Comparison of ENCODE assay signal across 19 cellular contexts in genomic region chr4:13992975-13993495, GRCh38.
DNase-seq lines count a peak whose midpoint lies in the region; ATAC-seq, FAIRE-seq and TF ChIP-seq lines count a peak whose summit lies in the region.
"Had no signal": no experiment of that assay in that cellular context is flagged by ENCODE, and none has a peak within 500 bp of the region (broad histone marks: within the 10 kb centered on the region; RNA-seq: fewer than 3 reads in every experiment).

No MANE protein-coding gene starts in this region.

- no peak for DNase-seq in H9
- no peak for DNase-seq in H1 (ENCODE audit: low read depth in 1 of 2, low spot score in 2 of 2)
- no peak for DNase-seq in HepG2 (ENCODE audit: low spot score)
- DNase-seq in progenitor cell of endocrine pancreas (ENCODE audit: low spot score, unreplicated experiment): no peak
- no peak for DNase-seq in uterus
- DNase-seq in activated CD4-positive, alpha-beta T cell treated with anti-CD3 and anti-CD28 coated beads for 36 hours: no peak
- DNase-seq in foreskin keratinocyte: no peak
- DNase-seq in CD8-positive, alpha-beta memory T cell: no peak
- DNase-seq: AML-193, Caco-2, DMS153, EL, GM23248, NCI-H1417, NCI-H2029, NCI-H2171 treated with DMSO at 0.1 percent for 48 hours, NCI-H446 treated with DMSO at 0.1 percent for 48 hours had no signal

- POLR2A ChIA-PET in H1 (lab: Charles Lee; ENCODE audit: partially characterized antibody) (no interaction called here), HepG2 (lab: Yijun Ruan, JAX) (no interaction called here)
- POLR2A ChIA-PET in activated CD4-positive, alpha-beta T cell treated with anti-CD3 and anti-CD28 coated beads for 36 hours (lab: Charles Lee): no interaction called here
- POLR2A ChIA-PET in CD8-positive, alpha-beta memory T cell (lab: Charles Lee): no interaction called here

- no peak overlapping the region for H2BK120ac ChIP-seq in H9 (ENCODE audit: low read depth, low read length, poor library complexity, severe bottlenecking)
- no peak overlapping the region for H2BK120ac ChIP-seq in H1 (replicated peaks; ENCODE audit: low read depth, low read length)

- H3K9me3 ChIP-seq in H9 (ENCODE audit: control insufficient read depth, low read depth, low read length) (no peaks in the 10 kb centered on the region), H1 (ENCODE audit: insufficient read depth in 2 of 2, low read depth in 1 of 2, low read length in 1 of 2) (no peaks in the 10 kb centered on the region), HepG2 (ENCODE audit: low read length) (peaks cover 61% of the 10 kb centered on the region), uterus (no peaks in the 10 kb centered on the region)
- no peaks in the 10 kb centered on the region for H3K9me3 ChIP-seq in CD8-positive, alpha-beta memory T cell (ENCODE audit: low read length)
- H3K9me3 ChIP-seq: Caco-2 had no signal

- peaks cover 0 to 2% of the 10 kb centered on the region in 2 experiments; a peak in 1 of 5 replicates for H3K9me3 Mint-ChIP-seq in H9
- no peaks in the 10 kb centered on the region for H3K9me3 Mint-ChIP-seq in progenitor cell of endocrine pancreas (ENCODE audit: low read depth)
- no peaks in the 10 kb centered on the region for H3K9me3 Mint-ChIP-seq in activated CD4-positive, alpha-beta T cell treated with anti-CD3 and anti-CD28 coated beads for 36 hours (ENCODE audit: low read depth)
- peaks cover 0 to 3% (median 0%) of the 10 kb centered on the region in 5 donors for H3K9me3 Mint-ChIP-seq in CD8-positive, alpha-beta memory T cell

- H4K8ac ChIP-seq in H9 (replicated peaks; ENCODE audit: insufficient read length, low read depth, low read length): no peak overlapping the region
- no peak overlapping the region for H4K8ac ChIP-seq in H1 (ENCODE audit: extremely low read depth, insufficient read depth, low read length)

- CTCF ChIA-PET in H1 (lab: Charles Lee; ENCODE audit: partially characterized antibody) (interaction anchor here (0.6 kb wide), 1 partner anchor 291 kb away, joined by 7 read pairs; no protein-coding TSS in a partner anchor), HepG2 (lab: Yijun Ruan, JAX; ENCODE audit: low intra/inter-chr PET ratio, low total read pairs) (no interaction called here)
- CTCF ChIA-PET in activated CD4-positive, alpha-beta T cell treated with anti-CD3 and anti-CD28 coated beads for 36 hours (lab: Charles Lee): interaction anchor here (0.6 kb wide), 1 partner anchor 9 kb away, joined by 4 read pairs; no protein-coding TSS in a partner anchor
- CTCF ChIA-PET in CD8-positive, alpha-beta memory T cell (lab: Charles Lee): no interaction called here

- H2AFZ ChIP-seq in H9 (ENCODE audit: low read length) (no peak overlapping the region), H1 (ENCODE audit: low read length) (peak overlapping the region; percentile 70; the same call in 1 of the 2 replicates), HepG2 (ENCODE audit: low read length) (no peak overlapping the region)
- H2AFZ ChIP-seq: GM23248 had no signal

- H3K27me3 Mint-ChIP-seq in H9 (ENCODE audit: low read depth): no peaks in the 10 kb centered on the region
- peaks cover 5% of the 10 kb centered on the region for H3K27me3 Mint-ChIP-seq in progenitor cell of endocrine pancreas
- no peaks in the 10 kb centered on the region for H3K27me3 Mint-ChIP-seq in activated CD4-positive, alpha-beta T cell treated with anti-CD3 and anti-CD28 coated beads for 36 hours
- no peaks in the 10 kb centered on the region for H3K27me3 Mint-ChIP-seq in CD8-positive, alpha-beta memory T cell

- H3K4me1 Mint-ChIP-seq in H9: peaks cover 2 to 7% of the 10 kb centered on the region in 2 experiments; a peak in 3 of 4 replicates
- peaks cover 17% of the 10 kb centered on the region for H3K4me1 Mint-ChIP-seq in progenitor cell of endocrine pancreas (ENCODE audit: low read depth)
- H3K4me1 Mint-ChIP-seq in activated CD4-positive, alpha-beta T cell treated with anti-CD3 and anti-CD28 coated beads for 36 hours: no peaks in the 10 kb centered on the region
- no peaks in the 10 kb centered on the region for H3K4me1 Mint-ChIP-seq in CD8-positive, alpha-beta memory T cell

- H3K4me1 ChIP-seq in H9 (ENCODE audit: insufficient read depth, low read length): no peaks in the 10 kb centered on the region
- peaks cover 0 to 3% (median 0%) of the 10 kb centered on the region in 4 experiments; a peak in 1 of 7 replicates for H3K4me1 ChIP-seq in H1 (replicated peaks in 1 of 4; ENCODE audit: control insufficient read depth in 3 of 4, insufficient read depth in 4 of 4, low read length in 3 of 4)
- peaks cover 25% of the 10 kb centered on the region for H3K4me1 ChIP-seq in HepG2 (ENCODE audit: insufficient read depth, low read length)
- peaks cover 0 to 3% of the 10 kb centered on the region in 2 donors for H3K4me1 ChIP-seq in uterus
- no peaks in the 10 kb centered on the region for H3K4me1 ChIP-seq in foreskin keratinocyte
- H3K4me1 ChIP-seq in CD8-positive, alpha-beta memory T cell (ENCODE audit: insufficient read depth, low read length): no peaks in the 10 kb centered on the region

- H3T11ph ChIP-seq in H9 (ENCODE audit: low read length): no peak overlapping the region

- WGBS in H9 (ENCODE audit: extremely low coverage, insufficient read length, low lambda C conversion rate): no CpG with 5 or more reads among the region's 1 CpG
- WGBS in H1 (ENCODE audit: extremely low coverage in 1 of 2, insufficient coverage in 1 of 2, insufficient read length in 1 of 2, insufficient replicate concordance in 2 of 2, low coverage in 1 of 2, low lambda C conversion rate in 2 of 2, missing lambda C conversion rate in 1 of 2), 2 experiments: 100% methylated on average over 1 of the region's 1 CpG; no CpG with 5 or more reads in 1 of the 2 experiments
- 30% methylated on average over 1 of the region's 1 CpG for WGBS in HepG2 (ENCODE audit: low lambda C conversion rate)

- TF ChIP-seq EP300 in H1 (IDR thresholded peaks at IDR 0.05; ENCODE audit: borderline replicate concordance in 1 of 2, low read depth in 2 of 2, low read length in 2 of 2): no peak
- no peak for TF ChIP-seq EP300 in HepG2 (IDR thresholded peaks at IDR 0.05; ENCODE audit: low read depth in 2 of 2, low read length in 2 of 2)
- no peak for TF ChIP-seq EP300 in HepG2 (CRISPR knock-in tag; IDR thresholded peaks at IDR 0.05; ENCODE audit: borderline replicate concordance)

- H3K36me3 ChIP-seq in H1 (ENCODE audit: control insufficient read depth in 2 of 4, insufficient read depth in 4 of 4, low read length in 3 of 4) (no peaks in the 10 kb centered on the region), HepG2 (replicated peaks in 1 of 2; ENCODE audit: control insufficient read depth in 1 of 2, insufficient read depth in 2 of 2, low read length in 2 of 2) (no peaks in the 10 kb centered on the region), uterus (no peaks in the 10 kb centered on the region)
- no peaks in the 10 kb centered on the region for H3K36me3 ChIP-seq in CD8-positive, alpha-beta memory T cell (ENCODE audit: insufficient read depth, low read length)

- TF ChIP-seq RAD21 in H1 (IDR thresholded peaks at IDR 0.05 in 1 of 2, conservative IDR thresholded peaks at IDR 0.05 in 1 of 2; ENCODE audit: low read depth in 2 of 2, low read length in 2 of 2): no peak
- TF ChIP-seq RAD21 in HepG2 (CRISPR knock-in tag; IDR thresholded peaks at IDR 0.05): no peak

- H3K79me1 ChIP-seq in H9 (ENCODE audit: insufficient read depth, low read depth, low read length, poor library complexity, severe bottlenecking): no peaks in the 10 kb centered on the region
- H3K79me1 ChIP-seq in H1 (ENCODE audit: low read depth, low read length): no peaks in the 10 kb centered on the region

- H3K23ac ChIP-seq in H9 (ENCODE audit: insufficient read length, low read depth, low read length): no peak overlapping the region
- no peak overlapping the region for H3K23ac ChIP-seq in H1 (ENCODE audit: insufficient read length)

- no peak for ATAC-seq in HepG2
- no peak for ATAC-seq in activated CD4-positive, alpha-beta T cell treated with anti-CD3 and anti-CD28 coated beads for 36 hours
- ATAC-seq in foreskin keratinocyte: no peak

- no peak overlapping the region for H3K56ac ChIP-seq in H9 (ENCODE audit: insufficient read length, low read depth, low read length)
- H3K56ac ChIP-seq in H1 (replicated peaks; ENCODE audit: insufficient read length, low read depth, low read length): no peak overlapping the region

- no peaks in the 10 kb centered on the region for H3K23me2 ChIP-seq in H9 (ENCODE audit: insufficient read length, low read depth, low read length, poor library complexity, severe bottlenecking)
- no peaks in the 10 kb centered on the region for H3K23me2 ChIP-seq in H1 (ENCODE audit: low read depth, low read length)

- no peak overlapping the region for H2AK5ac ChIP-seq in H9 (ENCODE audit: insufficient read length, low read length)
- no peak overlapping the region for H2AK5ac ChIP-seq in H1 (ENCODE audit: low read depth, low read length)

- H3K14ac ChIP-seq in H9 (ENCODE audit: insufficient read depth, low read length): peak overlapping the region; percentile 20; the same call in 1 of the 2 replicates
- H3K14ac ChIP-seq in H1 (ENCODE audit: insufficient read length): no peak overlapping the region

- no peak overlapping the region for H3K4me3 ChIP-seq in H1 (ENCODE audit: extremely low read depth in 1 of 4, insufficient read depth in 2 of 4, low read depth in 3 of 4, low read length in 4 of 4)
- no peak overlapping the region for H3K4me3 ChIP-seq in HepG2 (replicated peaks in 1 of 3; ENCODE audit: insufficient read depth in 1 of 3, low read depth in 2 of 3, low read length in 3 of 3)
- no peak overlapping the region for H3K4me3 ChIP-seq in uterus
- H3K4me3 ChIP-seq in CD8-positive, alpha-beta memory T cell (ENCODE audit: low read length): no peak overlapping the region
- H3K4me3 ChIP-seq: GM23248 had no signal

- H4K20me1 ChIP-seq in H9 (ENCODE audit: control insufficient read depth, insufficient read depth, insufficient read length) (no peaks in the 10 kb centered on the region), H1 (replicated peaks in 1 of 2; ENCODE audit: control insufficient read depth in 1 of 2, insufficient read depth in 2 of 2, low read length in 2 of 2) (no peaks in the 10 kb centered on the region), HepG2 (ENCODE audit: insufficient read depth, low read length) (no peaks in the 10 kb centered on the region)

- H2BK15ac ChIP-seq in H9 (ENCODE audit: low read depth, low read length) (no peak overlapping the region), H1 (ENCODE audit: low read length) (no peak overlapping the region)

- H3K27ac Mint-ChIP-seq in H9: no peak overlapping the region
- H3K27ac Mint-ChIP-seq in progenitor cell of endocrine pancreas: peak overlapping the region; percentile 17
- no peak overlapping the region for H3K27ac Mint-ChIP-seq in activated CD4-positive, alpha-beta T cell treated with anti-CD3 and anti-CD28 coated beads for 36 hours
- no peak overlapping the region for H3K27ac Mint-ChIP-seq in CD8-positive, alpha-beta memory T cell

- BruUV-seq in HepG2 (replicated peaks; lab: Mats Ljungman, UMichigan): no TSS peak

- H2BK5ac ChIP-seq in H9 (ENCODE audit: insufficient read length, low read length): no peak overlapping the region
- H2BK5ac ChIP-seq in H1 (ENCODE audit: low read depth, low read length): no peak overlapping the region

- H2BK12ac ChIP-seq in H9 (ENCODE audit: insufficient read length, low read depth, low read length): no peak overlapping the region
- H2BK12ac ChIP-seq in H1 (ENCODE audit: low read depth, low read length): no peak overlapping the region

- H3K27ac ChIP-seq in H9 (ENCODE audit: insufficient read length, low read depth, low read length) (no peak overlapping the region), H1 (ENCODE audit: low read depth, low read length) (no peak overlapping the region), HepG2 (ENCODE audit: extremely low read length, insufficient read depth, low read length) (no peak overlapping the region), uterus (no peak overlapping the region), foreskin keratinocyte (no peak overlapping the region)
- no peak overlapping the region for H3K27ac ChIP-seq in CD8-positive, alpha-beta memory T cell (ENCODE audit: low read depth, low read length)
- H3K27ac ChIP-seq: GM23248, RWPE1 had no signal

- no peak for TF ChIP-seq CTCF in H9 (conservative IDR thresholded peaks at IDR 0.05)
- no peak for TF ChIP-seq CTCF in H1 (IDR thresholded peaks at IDR 0.05; ENCODE audit: control extremely low read depth in 1 of 3, insufficient read depth in 1 of 3, low read depth in 1 of 3, low read length in 3 of 3)
- TF ChIP-seq CTCF in HepG2 (CRISPR knock-in tag; IDR thresholded peaks at IDR 0.05): no peak
- TF ChIP-seq CTCF in progenitor cell of endocrine pancreas (IDR thresholded peaks at IDR 0.05; ENCODE audit: unreplicated experiment): no peak
- no peak for TF ChIP-seq CTCF in uterus (IDR thresholded peaks at IDR 0.05)
- TF ChIP-seq CTCF in foreskin keratinocyte (conservative IDR thresholded peaks at IDR 0.05): no peak

- H3K79me2 ChIP-seq in H9 (ENCODE audit: insufficient read depth, low read length) (no peaks in the 10 kb centered on the region), H1 (ENCODE audit: control insufficient read depth in 1 of 2, insufficient read depth in 2 of 2, low read length in 2 of 2) (no peaks in the 10 kb centered on the region), HepG2 (ENCODE audit: insufficient read depth, low read length) (no peaks in the 10 kb centered on the region)

- H3K4me3 Mint-ChIP-seq in H9 (no peak overlapping the region), progenitor cell of endocrine pancreas (ENCODE audit: low read depth) (no peak overlapping the region)
- H3K4me3 Mint-ChIP-seq in activated CD4-positive, alpha-beta T cell treated with anti-CD3 and anti-CD28 coated beads for 36 hours: no peak overlapping the region
- H3K4me3 Mint-ChIP-seq in CD8-positive, alpha-beta memory T cell: no peak overlapping the region
- H3K4me3 Mint-ChIP-seq: CD14-positive monocyte had no signal

- H3K18ac ChIP-seq in H9 (ENCODE audit: insufficient read length, low read depth, low read length) (no peak overlapping the region), H1 (ENCODE audit: extremely low read depth, low read length) (no peak overlapping the region)

- H2BK20ac ChIP-seq in H9 (ENCODE audit: low read depth, low read length, poor library complexity, severe bottlenecking): no peak overlapping the region
- no peak overlapping the region for H2BK20ac ChIP-seq in H1 (ENCODE audit: low read length)

- intact Hi-C loops in HepG2 (cut with micrococcal nuclease; ENCODE audit: unreplicated experiment) (loop anchor here (5.0 kb wide), 1 partner anchor 874 kb away; no protein-coding TSS in a partner anchor), uterus (cut with DNase I; ENCODE audit: low total_unique reads) (no loop called here)
- intact Hi-C loops in activated CD4-positive, alpha-beta T cell treated with anti-CD3 and anti-CD28 coated beads for 36 hours (cut with DNase I, micrococcal nuclease): no loop called here

- H4K91ac ChIP-seq in H9 (ENCODE audit: insufficient read length, low read depth, low read length) (no peak overlapping the region), H1 (replicated peaks; ENCODE audit: insufficient read length, low read length) (no peak overlapping the region)

- in situ Hi-C loops in HepG2 (cut with HindIII; ENCODE audit: extremely low pct_ligation_motif_present, low pct_unique_long_range_greater_than_20kb): no loop called here

- H3K27me3 ChIP-seq in H9 (ENCODE audit: insufficient read depth, low read length) (no peaks in the 10 kb centered on the region), H1 (replicated peaks in 1 of 4; ENCODE audit: control insufficient read depth in 3 of 4, extremely low read depth in 1 of 4, insufficient read depth in 3 of 4, low read length in 3 of 4) (peaks cover 0 to 1% (median 0%) of the 10 kb centered on the region in 4 experiments; a peak in 1 of 7 replicates), HepG2 (ENCODE audit: control insufficient read depth in 1 of 2, insufficient read depth in 2 of 2, low read length in 2 of 2) (no peaks in the 10 kb centered on the region), uterus (no peaks in the 10 kb centered on the region), foreskin keratinocyte (peaks cover 49% of the 10 kb centered on the region)
- H3K27me3 ChIP-seq in CD8-positive, alpha-beta memory T cell (ENCODE audit: insufficient read depth, low read length, poor library complexity, severe bottlenecking): no peaks in the 10 kb centered on the region

- no peak overlapping the region for H4K5ac ChIP-seq in H9 (ENCODE audit: insufficient read length, low read depth, low read length)
- H4K5ac ChIP-seq in H1 (ENCODE audit: insufficient read length, low read depth, low read length): no peak overlapping the region

- H3K4ac ChIP-seq in H9 (ENCODE audit: low read depth, low read length) (no peak overlapping the region), H1 (replicated peaks; ENCODE audit: insufficient read length, low read depth, low read length) (no peak overlapping the region)

- H3K4me2 ChIP-seq in H9 (ENCODE audit: insufficient read depth, insufficient read length, low read length) (no peak overlapping the region), H1 (ENCODE audit: insufficient read depth in 1 of 2, low read depth in 2 of 2, low read length in 2 of 2) (no peak overlapping the region), HepG2 (ENCODE audit: low read depth, low read length) (no peak overlapping the region)

- TF ChIP-seq POLR2A in H1 (IDR thresholded peaks at IDR 0.05; ENCODE audit: control extremely low read depth in 1 of 2, low read depth in 2 of 2, low read length in 2 of 2): no peak
- no peak for TF ChIP-seq POLR2A in HepG2 (IDR thresholded peaks at IDR 0.05; ENCODE audit: insufficient read depth in 1 of 2, low read depth in 2 of 2, low read length in 2 of 2)
- TF ChIP-seq POLR2A in uterus (IDR thresholded peaks at IDR 0.05): no peak

- H3K36me3 Mint-ChIP-seq in H9 (ENCODE audit: insufficient read depth in 1 of 3, low read depth in 3 of 3): no peaks in the 10 kb centered on the region
- H3K36me3 Mint-ChIP-seq in progenitor cell of endocrine pancreas (ENCODE audit: insufficient read depth): no peaks in the 10 kb centered on the region
- no peaks in the 10 kb centered on the region for H3K36me3 Mint-ChIP-seq in activated CD4-positive, alpha-beta T cell treated with anti-CD3 and anti-CD28 coated beads for 36 hours (ENCODE audit: low read depth)
- H3K36me3 Mint-ChIP-seq in CD8-positive, alpha-beta memory T cell: no peaks in the 10 kb centered on the region
- H3K36me3 Mint-ChIP-seq: CD14-positive monocyte had no signal

- FAIRE-seq in H1 (lab: Jason Lieb, UNC) (no peak), HepG2 (lab: Jason Lieb, UNC) (no peak)

- no peak overlapping the region for H3K9ac ChIP-seq in H9 (ENCODE audit: extremely low read depth, insufficient read length, low read length)
- H3K9ac ChIP-seq in H1 (replicated peaks in 1 of 4; ENCODE audit: extremely low read depth in 1 of 4, low read depth in 3 of 4, low read length in 3 of 4): no peak overlapping the region
- no peak overlapping the region for H3K9ac ChIP-seq in HepG2 (ENCODE audit: insufficient read depth, low read depth, low read length)
- H3K9ac ChIP-seq: GM23248 had no signal

Comparison
In these comparisons a context has a peak if more than half of its experiments do, and no peak if none do; other contexts are left out.
1. CTCF ChIA-PET loops: an anchor here in H1 (0.6 kb wide) and activated CD4-positive, alpha-beta T cell treated with anti-CD3 and anti-CD28 coated beads for 36 hours (0.6 kb wide); none called in HepG2 and CD8-positive, alpha-beta memory T cell.